8 cellular contexts compared by ENCODE assay signal in genomic region chr6:6918216-6918983, GRCh38.
DNase-seq lines count a peak whose midpoint lies in the region; ATAC-seq, FAIRE-seq and TF ChIP-seq lines count a peak whose summit lies in the region.

No MANE protein-coding gene starts in this region.

- no peaks in the 10 kb centered on the region for H3K36me3 ChIP-seq in Karpas-422 (ENCODE audit: insufficient read depth, low read length)

- H3K9ac ChIP-seq in Karpas-422 (ENCODE audit: low read length): no peak overlapping the region

- H3K9me3 ChIP-seq in Karpas-422 (ENCODE audit: low read length): no peaks in the 10 kb centered on the region

- ATAC-seq in GM21717 (IDR thresholded peaks at IDR 0.05; ENCODE audit: unreplicated experiment): peak; percentile 86
- peak; percentile 25 to 61 for ATAC-seq in naive thymus-derived CD8-positive, alpha-beta T cell
- no peak for ATAC-seq in sciatic nerve

- intact Hi-C loops in sciatic nerve (cut with DNase I): no loop called here

- FAIRE-seq in GM12892 (lab: Jason Lieb, UNC): peak; percentile 93

- H3K27me3 ChIP-seq in Karpas-422 (ENCODE audit: low read length): no peaks in the 10 kb centered on the region

- H3K27me3 Mint-ChIP-seq in naive thymus-derived CD8-positive, alpha-beta T cell: peaks cover 0 to 8% (median 0%) of the 10 kb centered on the region in 5 donors
- no peaks in the 10 kb centered on the region for H3K27me3 Mint-ChIP-seq in type B pancreatic cell

- no peaks in the 10 kb centered on the region for H3K9me2 ChIP-seq in Karpas-422 (replicated peaks; ENCODE audit: insufficient read depth, low read length)

- no peak for TF ChIP-seq CTCF in type B pancreatic cell (conservative IDR thresholded peaks at IDR 0.05)

- H3K4me3 ChIP-seq in Karpas-422 (ENCODE audit: low read length): no peak overlapping the region

- H3K79me2 ChIP-seq in Karpas-422 (ENCODE audit: low read length): no peaks in the 10 kb centered on the region

- peaks cover 5% of the 10 kb centered on the region; the same call in 1 of the 2 replicates for H3K4me1 ChIP-seq in Karpas-422 (ENCODE audit: low read length)

- H2AFZ ChIP-seq in Karpas-422 (ENCODE audit: low read length): no peak overlapping the region

- H3K9me3 Mint-ChIP-seq in naive thymus-derived CD8-positive, alpha-beta T cell: no peaks in the 10 kb centered on the region
- H3K9me3 Mint-ChIP-seq in type B pancreatic cell: no peaks in the 10 kb centered on the region

- TF ChIP-seq POLR2A in GM12892 (IDR thresholded peaks at IDR 0.05; ENCODE audit: low read depth, low read length): no peak

- no peak overlapping the region for H3K27ac Mint-ChIP-seq in naive thymus-derived CD8-positive, alpha-beta T cell
- no peak overlapping the region for H3K27ac Mint-ChIP-seq in type B pancreatic cell

- H3K4me3 Mint-ChIP-seq in naive thymus-derived CD8-positive, alpha-beta T cell: peak overlapping the region in 1 of 10 donors; percentile 15
- H3K4me3 Mint-ChIP-seq in type B pancreatic cell: no peak overlapping the region

- DNase-seq in GM12892 (ENCODE audit: insufficient read length) (peak; percentile 50), Karpas-422 (peak; percentile 50), activated T-cell treated with anti-CD3 and anti-CD28 coated beads for 48 hours (ENCODE audit: low read depth) (peak; percentile 74), type B pancreatic cell (ENCODE audit: extremely low spot score, unreplicated experiment) (no peak), NCI-H2081 treated with DMSO at 0.1 percent for 48 hours (lab: John Stamatoyannopoulos, UW) (no peak), sciatic nerve (ENCODE audit: low spot score) (no peak)
- peak in 4 of 10 donors; percentile 6 to 34 (median 14) for DNase-seq in naive thymus-derived CD8-positive, alpha-beta T cell

- H3K36me3 Mint-ChIP-seq in naive thymus-derived CD8-positive, alpha-beta T cell: no peaks in the 10 kb centered on the region
- H3K36me3 Mint-ChIP-seq in type B pancreatic cell: no peaks in the 10 kb centered on the region

- peaks cover 8 to 21% (median 13%) of the 10 kb centered on the region in 4 donors for H3K4me1 Mint-ChIP-seq in naive thymus-derived CD8-positive, alpha-beta T cell
- H3K4me1 Mint-ChIP-seq in type B pancreatic cell (ENCODE audit: unreplicated experiment): peaks cover 8% of the 10 kb centered on the region

- H4K20me1 ChIP-seq in Karpas-422 (ENCODE audit: insufficient read depth, low read depth, low read length): no peaks in the 10 kb centered on the region

- POLR2A ChIA-PET in naive thymus-derived CD8-positive, alpha-beta T cell (lab: Charles Lee): no interaction called here

- H3K27ac ChIP-seq in Karpas-422 (ENCODE audit: low read length): no peak overlapping the region

- H3K4me2 ChIP-seq in Karpas-422 (ENCODE audit: low read depth, low read length, poor library complexity, severe bottlenecking): no peak overlapping the region

Comparison
In these comparisons a context has a peak if more than half of its experiments do, and no peak if none do; other contexts are left out.
1. DNase-seq: peak in GM12892 (single experiment), Karpas-422 (single experiment) and activated T-cell treated with anti-CD3 and anti-CD28 coated beads for 48 hours (single experiment); none in type B pancreatic cell (single experiment), NCI-H2081 treated with DMSO at 0.1 percent for 48 hours (single experiment) and sciatic nerve (single experiment).